Comparison of ENCODE assay signal across 14 cellular contexts in genomic region chr6:151445482-151445881, GRCh38. TPM values are rescaled to one million over a fixed set of nuclear protein-coding genes. Genes with fewer than 3 reads are reported as not detected.
DNase-seq lines count a peak whose midpoint lies in the region; ATAC-seq and TF ChIP-seq lines count a peak whose summit lies in the region.
"Had no signal": no experiment of that assay in that cellular context is flagged by ENCODE, and none has a peak within 500 bp of the region (broad histone marks: within the 10 kb centered on the region; RNA-seq: fewer than 3 reads in every experiment).

No MANE protein-coding gene starts in this region.

- ATAC-seq in GM18511 (IDR thresholded peaks at IDR 0.05; ENCODE audit: unreplicated experiment) (no peak), HG02938 (IDR thresholded peaks at IDR 0.05; ENCODE audit: unreplicated experiment) (no peak), natural killer cell (no peak)

- no peak overlapping the region for H3K27ac Mint-ChIP-seq in natural killer cell
- no peak overlapping the region for H3K27ac Mint-ChIP-seq in glutamatergic neuron (ENCODE audit: unreplicated experiment)

- H3K4me1 Mint-ChIP-seq in natural killer cell (peaks cover 14 to 20% of the 10 kb centered on the region in 2 donors), glutamatergic neuron (ENCODE audit: low read depth, unreplicated experiment) (peaks cover 7% of the 10 kb centered on the region)

- no peak for TF ChIP-seq EP300 in suprapubic skin (IDR thresholded peaks at IDR 0.05)

- intact Hi-C loops in natural killer cell (cut with micrococcal nuclease) = no loop called here

- peak overlapping the region; percentile 56 for H3K27ac ChIP-seq in suprapubic skin
- H3K27ac ChIP-seq: HL-60 had no signal

- no peaks in the 10 kb centered on the region for H3K27me3 ChIP-seq in suprapubic skin

- TF ChIP-seq CTCF in suprapubic skin (IDR thresholded peaks at IDR 0.05) = no peak
- TF ChIP-seq CTCF in natural killer cell (IDR thresholded peaks at IDR 0.05) = no peak
- TF ChIP-seq CTCF in glutamatergic neuron (IDR thresholded peaks at IDR 0.05; ENCODE audit: partially characterized antibody, unreplicated experiment) = no peak

- H3K9me3 Mint-ChIP-seq in natural killer cell = no peaks in the 10 kb centered on the region
- no peaks in the 10 kb centered on the region for H3K9me3 Mint-ChIP-seq in glutamatergic neuron (ENCODE audit: unreplicated experiment)

- no peak overlapping the region for H3K4me3 ChIP-seq in suprapubic skin

- TF ChIP-seq POLR2A in suprapubic skin (IDR thresholded peaks at IDR 0.05) = no peak

- no peaks in the 10 kb centered on the region for H3K36me3 ChIP-seq in suprapubic skin

- H3K4me3 Mint-ChIP-seq in natural killer cell = no peak overlapping the region
- H3K4me3 Mint-ChIP-seq in glutamatergic neuron (ENCODE audit: unreplicated experiment) = no peak overlapping the region

- H3K36me3 Mint-ChIP-seq in natural killer cell = no peaks in the 10 kb centered on the region
- H3K36me3 Mint-ChIP-seq in glutamatergic neuron (ENCODE audit: unreplicated experiment) = no peaks in the 10 kb centered on the region

- peaks cover 26% of the 10 kb centered on the region for H3K4me1 ChIP-seq in suprapubic skin

- no peaks in the 10 kb centered on the region for H3K9me3 ChIP-seq in suprapubic skin

- H3K27me3 Mint-ChIP-seq in natural killer cell (ENCODE audit: low read depth in 2 of 2) = no peaks in the 10 kb centered on the region
- peaks cover 6% of the 10 kb centered on the region for H3K27me3 Mint-ChIP-seq in glutamatergic neuron (ENCODE audit: unreplicated experiment)

- DNase-seq in LHCN-M2 (ENCODE audit: low read depth) (peak; percentile 28), cerebellar cortex (ENCODE audit: low spot score) (peak; percentile 29), iris pigment epithelial cell (ENCODE audit: low read depth) (peak; percentile 97), suprapubic skin (ENCODE audit: low spot score in 2 of 2) (no peak), natural killer cell (no peak), glutamatergic neuron (no peak)
- DNase-seq: midbrain; NCI-H1417 treated with DMSO at 0.1 percent for 48 hours; stimulated activated CD4-positive, alpha-beta T cell treated with anti-CD3 and anti-CD28 coated beads, Interleukin-12 subunit alpha, Interleukin-12 subunit beta, amount 100 ng/mL, for 4 hours; T-helper 9 cell had no signal

- WGBS in suprapubic skin = 32% methylated on average over 5 of the region's 5 CpGs

RNA-seq across cellular contexts. Expression of gene RMND1, which starts 6.4 kb away (rescaled TPM):
- total RNA-seq in LHCN-M2 (2014; rRNA removed) (24.1 and 27.7 TPM in 2 replicates), suprapubic skin (10 to 100 TPM; 11.7 to 25.7 (median 12.8) TPM), natural killer cell (10 to 100 TPM; 10.6 to 14.7 (median 11.3) TPM), glutamatergic neuron (ENCODE audit: unreplicated experiment) (67.0 TPM)
- 18.1 TPM for polyA plus RNA-seq in LHCN-M2 (2012)

RNA-seq across cellular contexts. Expression of gene CCDC170, which starts 48.3 kb away (rescaled TPM):
- total RNA-seq in LHCN-M2 (2014; rRNA removed) (0.06 TPM in 1 of 2 replicates, not detected in the other), suprapubic skin (under 1 TPM; 0.16 to 0.89 (median 0.24) TPM), natural killer cell (under 1 TPM; 0.20 to 0.96 (median 0.25) TPM), glutamatergic neuron (ENCODE audit: unreplicated experiment) (not detected)
- polyA plus RNA-seq in LHCN-M2 (2012) = 0.07 TPM
- total RNA-seq: bronchial epithelial cell had no signal

RNA-seq across cellular contexts. Expression of gene ZBTB2, which starts 54.1 kb away (rescaled TPM):
- total RNA-seq in LHCN-M2 (2014; rRNA removed) = 12.5 and 14.1 TPM in 2 replicates
- polyA plus RNA-seq in LHCN-M2 (2012) = 6.1 TPM
- total RNA-seq in suprapubic skin = 10 to 100 TPM in 3 of 4 donors, 1 to 10 TPM in 1; 9.5 to 17.5 (median 13.0) TPM
- total RNA-seq in natural killer cell = 10 to 100 TPM; 27.4 to 36.9 (median 29.9) TPM
- total RNA-seq in glutamatergic neuron (ENCODE audit: unreplicated experiment) = 6.7 TPM

Comparison
In these comparisons a context has a peak if more than half of its experiments do, and no peak if none do; other contexts are left out.
1. DNase-seq: peak in LHCN-M2 (single experiment), cerebellar cortex (single experiment) and iris pigment epithelial cell (single experiment); none in suprapubic skin (0 of 2), natural killer cell (single experiment) and glutamatergic neuron (single experiment).